ENCODE assay signal across 1 cellular context in genomic region chr4:139177049-139177887, GRCh38.
TF ChIP-seq lines count a peak whose summit lies in the region.

Gene ELF2 (minus strand): TSS chr4:139177218. CDS start chr4:139137701, 39,517 bp downstream.

TF ChIP-seq in K562, 482 proteins besides CTCF, POLR2A, EP300 and RAD21 (continued from another document):
- peak; percentile 14; the same call in 1 of the 2 replicates for TF ChIP-seq JUND (IDR thresholded peaks at IDR 0.05; ENCODE audit: borderline replicate concordance, low read depth, low read length)
- no peak for TF ChIP-seq JUND (tag; IDR thresholded peaks at IDR 0.05; ENCODE audit: borderline replicate concordance, low read depth, low read length)
- TF ChIP-seq MEIS2 (IDR thresholded peaks at IDR 0.05; ENCODE audit: partially characterized antibody), result peak; percentile 33
- TF ChIP-seq GABPB2 (CRISPR knock-in tag; conservative IDR thresholded peaks at IDR 0.05), result no peak
- peak; percentile 33 for TF ChIP-seq FOSL1 (tag; conservative IDR thresholded peaks at IDR 0.05)
- TF ChIP-seq ZNF395 (CRISPR knock-in tag; IDR thresholded peaks at IDR 0.05), result peak; percentile 71; the same call in 1 of the 2 replicates
- peak; percentile 81 for TF ChIP-seq MEF2D (tag; conservative IDR thresholded peaks at IDR 0.05; ENCODE audit: low read depth)
- peak; percentile 54 for TF ChIP-seq TAF1 (IDR thresholded peaks at IDR 0.05; ENCODE audit: control insufficient read depth, extremely low read depth, insufficient read depth, low read length, severe bottlenecking)
- TF ChIP-seq TCF7 (IDR thresholded peaks at IDR 0.05; ENCODE audit: borderline replicate concordance), result no peak
- TF ChIP-seq CREB1 (IDR thresholded peaks at IDR 0.05), result peak; percentile 7; the same call in 1 of the 2 replicates
- TF ChIP-seq CREB1 (CRISPR knock-in tag; IDR thresholded peaks at IDR 0.05), result no peak
- no peak for TF ChIP-seq DMBX1 (CRISPR knock-in tag; IDR thresholded peaks at IDR 0.05; ENCODE audit: borderline replicate concordance)
- peak in 1 of 2 experiments; percentile 41; a peak in 1 of 4 replicates for TF ChIP-seq KDM1A (IDR thresholded peaks at IDR 0.05)
- no peak for TF ChIP-seq SIRT6 (IDR thresholded peaks at IDR 0.05; ENCODE audit: low read depth, low read length)
TF ChIP-seq in K562: peak in this region for 53.
